Comparison of ENCODE assay signal across 1 cellular context in the genomic region with DNA sequence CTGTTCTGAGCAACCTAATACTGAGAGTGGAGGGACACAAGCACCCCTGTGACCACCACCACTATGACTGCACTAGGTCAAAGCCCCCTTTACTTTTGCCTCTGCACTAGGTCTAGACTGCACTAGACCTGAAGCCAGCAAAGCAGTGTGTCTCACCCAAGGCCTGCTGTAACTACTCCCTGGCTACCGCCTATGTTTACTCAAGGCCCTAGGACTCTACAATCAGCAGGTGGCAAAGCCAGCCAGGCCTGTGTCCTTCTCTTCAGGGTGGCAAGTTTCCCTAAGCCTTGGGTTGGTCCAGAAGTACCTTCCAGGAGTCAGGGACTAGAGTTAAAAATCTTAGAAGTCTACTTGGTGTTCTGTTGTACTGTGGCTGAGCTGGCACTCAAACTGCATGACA.
A peak's percentile ranks its signal among the peaks of the same experiment; 100 is the strongest.
TF ChIP-seq lines count a peak whose summit lies in the region.

No MANE protein-coding gene starts in this region.

TF ChIP-seq in HepG2, 621 proteins besides CTCF, POLR2A, EP300 and RAD21:
- no peak for TF ChIP-seq IKZF4 (CRISPR knock-in tag; IDR thresholded peaks at IDR 0.05; ENCODE audit: borderline replicate concordance, low read depth, not compliant biosample characterization)
- TF ChIP-seq ZNF703 (CRISPR knock-in tag; IDR thresholded peaks at IDR 0.05; ENCODE audit: borderline replicate concordance): no peak
- peak; percentile 62 for TF ChIP-seq FOXA3 (CRISPR knock-in tag; IDR thresholded peaks at IDR 0.05)
- TF ChIP-seq, protein P1, sequence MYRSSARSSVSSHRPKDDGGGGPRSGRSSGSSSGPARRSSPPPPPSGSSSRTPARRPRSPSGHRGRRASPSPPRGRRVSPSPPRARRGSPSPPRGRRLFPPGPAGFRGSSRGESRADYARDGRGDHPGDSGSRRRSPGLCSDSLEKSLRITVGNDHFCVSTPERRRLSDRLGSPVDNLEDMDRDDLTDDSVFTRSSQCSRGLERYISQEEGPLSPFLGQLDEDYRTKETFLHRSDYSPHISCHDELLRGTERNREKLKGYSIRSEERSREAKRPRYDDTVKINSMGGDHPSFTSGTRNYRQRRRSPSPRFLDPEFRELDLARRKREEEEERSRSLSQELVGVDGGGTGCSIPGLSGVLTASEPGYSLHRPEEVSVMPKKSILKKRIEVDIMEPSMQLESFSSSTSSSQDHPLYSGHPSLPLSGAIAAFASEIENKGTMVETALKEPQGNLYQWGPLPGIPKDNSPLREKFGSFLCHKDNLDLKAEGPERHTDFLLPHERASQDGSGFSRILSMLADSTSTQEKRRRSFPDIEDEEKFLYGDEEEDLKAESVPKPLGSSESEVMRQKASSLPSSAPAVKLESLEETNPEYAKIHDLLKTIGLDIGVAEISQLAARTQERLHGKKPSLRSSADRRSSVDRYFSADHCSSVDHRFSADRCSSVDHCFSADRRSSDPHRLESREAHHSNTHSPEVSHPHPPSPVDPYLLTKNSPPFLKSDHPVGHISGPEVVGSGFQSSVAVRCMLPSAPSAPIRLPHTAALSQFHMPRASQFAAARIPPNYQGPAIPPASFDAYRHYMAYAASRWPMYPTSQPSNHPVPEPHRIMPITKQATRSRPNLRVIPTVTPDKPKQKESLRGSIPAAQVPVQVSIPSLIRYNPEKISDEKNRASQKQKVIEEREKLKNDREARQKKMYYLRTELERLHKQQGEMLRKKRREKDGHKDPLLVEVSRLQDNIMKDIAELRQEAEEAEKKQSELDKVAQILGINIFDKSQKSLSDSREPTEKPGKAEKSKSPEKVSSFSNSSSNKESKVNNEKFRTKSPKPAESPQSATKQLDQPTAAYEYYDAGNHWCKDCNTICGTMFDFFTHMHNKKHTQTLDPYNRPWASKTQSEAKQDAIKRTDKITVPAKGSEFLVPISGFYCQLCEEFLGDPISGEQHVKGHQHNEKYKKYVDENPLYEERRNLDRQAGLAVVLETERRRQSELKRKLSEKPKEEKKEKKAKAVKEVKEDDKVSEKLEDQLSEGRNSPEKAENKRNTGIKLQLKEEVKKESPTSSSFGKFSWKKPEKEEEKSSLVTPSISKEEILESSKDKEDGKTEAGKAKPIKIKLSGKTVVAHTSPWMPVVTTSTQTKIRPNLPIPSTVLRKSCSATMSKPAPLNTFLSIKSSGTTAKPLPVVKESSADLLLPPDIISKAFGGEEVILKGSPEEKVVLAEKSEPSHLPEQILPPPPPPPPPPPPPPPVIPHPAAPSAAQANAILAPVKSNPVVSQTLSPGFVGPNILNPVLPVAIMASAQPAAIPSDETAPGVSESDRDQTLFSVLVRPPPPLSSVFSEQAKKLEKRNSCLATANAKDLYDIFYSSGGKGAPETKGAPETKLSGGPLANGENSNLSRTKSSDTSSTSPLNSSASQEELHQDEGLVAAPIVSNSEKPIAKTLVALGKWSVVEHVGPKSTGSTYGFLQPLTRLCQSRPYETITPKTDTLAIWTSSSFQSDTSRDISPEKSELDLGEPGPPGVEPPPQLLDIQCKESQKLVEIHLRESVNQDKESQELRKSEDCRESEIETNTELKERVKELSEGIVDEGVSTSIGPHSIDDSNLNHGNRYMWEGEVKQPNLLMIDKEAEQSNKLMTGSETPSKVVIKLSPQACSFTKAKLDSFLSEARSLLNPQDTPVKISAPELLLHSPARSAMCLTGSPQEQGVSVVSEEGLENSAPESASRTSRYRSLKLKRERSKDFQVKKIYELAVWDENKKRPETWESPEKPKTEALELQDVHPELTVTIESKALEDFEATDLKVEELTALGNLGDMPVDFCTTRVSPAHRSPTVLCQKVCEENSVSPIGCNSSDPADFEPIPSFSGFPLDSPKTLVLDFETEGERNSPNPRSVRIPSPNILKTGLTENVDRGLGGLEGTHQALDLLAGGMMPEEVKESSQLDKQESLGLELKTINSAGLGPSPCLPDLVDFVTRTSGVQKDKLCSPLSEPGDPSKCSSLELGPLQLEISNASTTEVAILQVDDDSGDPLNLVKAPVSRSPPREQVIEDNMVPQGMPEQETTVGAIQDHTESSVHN (CRISPR knock-in tag; IDR thresholded peaks at IDR 0.05): no peak
- TF ChIP-seq PPARG (CRISPR knock-in tag; conservative IDR thresholded peaks at IDR 0.05): no peak
- TF ChIP-seq FOXA1 (IDR thresholded peaks at IDR 0.05): no peak
- TF ChIP-seq FOXA1 (CRISPR knock-in tag; IDR thresholded peaks at IDR 0.05): peak; percentile 86
- TF ChIP-seq ZNF772 (CRISPR knock-in tag; IDR thresholded peaks at IDR 0.05): no peak
- 0 out of 2 replicates have a peak, but pooled peaks have one; percentile 26 for TF ChIP-seq ZMYM4 (CRISPR knock-in tag; IDR thresholded peaks at IDR 0.05)
